12 cellular contexts compared by ENCODE assay signal in genomic region chr17:8420041-8420934, GRCh38. TPM values are rescaled to one million over a fixed set of nuclear protein-coding genes. Genes with fewer than 3 reads are reported as not detected.
DNase-seq lines count a peak whose midpoint lies in the region; ATAC-seq and TF ChIP-seq lines count a peak whose summit lies in the region.
"Had no signal": no experiment of that assay in that cellular context is flagged by ENCODE, and none has a peak within 500 bp of the region (broad histone marks: within the 10 kb centered on the region; RNA-seq: fewer than 3 reads in every experiment).

No MANE protein-coding gene starts in this region.

- H3K4me1 ChIP-seq in liver (ENCODE audit: control insufficient read depth in 4 of 4, insufficient read depth in 4 of 4, low read length in 3 of 4) (peaks cover 5 to 45% (median 39%) of the 10 kb centered on the region in 4 donors), vagina (peaks cover 9% of the 10 kb centered on the region)

- TF ChIP-seq RAD21 in liver (IDR thresholded peaks at IDR 0.05), result peak; percentile 62 to 63

- H3K27me3 ChIP-seq in liver (ENCODE audit: control insufficient read depth in 4 of 4, insufficient read depth in 4 of 4, low read length in 3 of 4) (no peaks in the 10 kb centered on the region), vagina (no peaks in the 10 kb centered on the region)
- H3K27me3 ChIP-seq: tibial nerve had no signal

- H3K36me3 ChIP-seq in liver (ENCODE audit: control insufficient read depth in 4 of 4, insufficient read depth in 3 of 4, low read depth in 1 of 4, low read length in 3 of 4), result no peaks in the 10 kb centered on the region
- no peaks in the 10 kb centered on the region for H3K36me3 ChIP-seq in vagina
- H3K36me3 ChIP-seq: tibial nerve had no signal

- TF ChIP-seq POLR2A in vagina (IDR thresholded peaks at IDR 0.05), result no peak

- no peak for ATAC-seq in GM19467 (IDR thresholded peaks at IDR 0.05; ENCODE audit: unreplicated experiment)

- intact Hi-C loops in vagina (cut with DNase I), result no loop called here

- H3K9ac ChIP-seq in liver (ENCODE audit: low read depth in 1 of 2, low read length in 2 of 2), result peak overlapping the region in 1 of 2 donors; percentile 65

- WGBS in liver, result 6% methylated on average over 5 of the region's 5 CpGs

- H3K27ac ChIP-seq in caudate nucleus (ENCODE audit: low read depth, low read length) (peak overlapping the region; percentile 24), liver (ENCODE audit: low read depth in 1 of 2, low read length in 2 of 2) (peak overlapping the region; percentile 70 to 88), vagina (peak overlapping the region; percentile 52)

- DNase-seq in SKM-1 treated with dmso at 0.1 percent for 144 hours (lab: John Stamatoyannopoulos, UW; ENCODE audit: unreplicated experiment), result peak; percentile 6
- no peak for DNase-seq in SKM-1 (lab: John Stamatoyannopoulos, UW; ENCODE audit: unreplicated experiment)
- peak in 11 of 61 donors; percentile 1 to 63 (median 8) for DNase-seq in caudate nucleus (lab: John Stamatoyannopoulos, UW)
- DNase-seq in vagina (ENCODE audit: extremely low spot score in 2 of 2), result no peak
- no peak for DNase-seq in NCI-H1417 (lab: John Stamatoyannopoulos, UW)
- DNase-seq in activated effector memory CD4-positive, alpha-beta T cell treated with anti-CD3 and anti-CD28 coated beads, Interleukin-2, amount 50 U/mL, for 16 hours, result no peak
- DNase-seq: activated B cell treated with CpG ODN at 0.5 μM for 24 hours, dorsolateral prefrontal cortex had no signal

- H3K4me3 ChIP-seq in liver (ENCODE audit: low read depth in 1 of 3, low read length in 3 of 3) (no peak overlapping the region), vagina (no peak overlapping the region)
- H3K4me3 ChIP-seq: dorsolateral prefrontal cortex, tibial nerve had no signal

- no peak for TF ChIP-seq CTCF in liver (IDR thresholded peaks at IDR 0.05; ENCODE audit: low read depth, low read length, missing input control)
- no peak for TF ChIP-seq CTCF in vagina (IDR thresholded peaks at IDR 0.05)

- H3K9me3 ChIP-seq in liver (ENCODE audit: control insufficient read depth in 4 of 4, low read length in 3 of 4) (no peaks in the 10 kb centered on the region), vagina (no peaks in the 10 kb centered on the region)
- H3K9me3 ChIP-seq: tibial nerve had no signal

TF ChIP-seq in liver, 16 proteins besides CTCF, POLR2A, EP300 and RAD21:
- TF ChIP-seq NR2F2 (IDR thresholded peaks at IDR 0.05) (peak; percentile 100), EGR1 (IDR thresholded peaks at IDR 0.05; ENCODE audit: low read depth in 2 of 2) (peak in 1 of 2 donors; percentile 87), YY1 (IDR thresholded peaks at IDR 0.05) (peak; percentile 88), HNF4G (IDR thresholded peaks at IDR 0.05) (peak; percentile 98), FOXA2 (IDR thresholded peaks at IDR 0.05) (peak; percentile 96), REST (IDR thresholded peaks at IDR 0.05) (peak; percentile 83), HNF4A (conservative IDR thresholded peaks at IDR 0.05) (peak; percentile 99), SP1 (IDR thresholded peaks at IDR 0.05) (peak; percentile 93), GABPA (IDR thresholded peaks at IDR 0.05 in 1 of 2, conservative IDR thresholded peaks at IDR 0.05 in 1 of 2) (peak in 1 of 2 donors; percentile 69), JUND (IDR thresholded peaks at IDR 0.05) (peak; percentile 95 to 98), ZBTB33 (IDR thresholded peaks at IDR 0.05) (peak; percentile 94), ATF3 (IDR thresholded peaks at IDR 0.05) (peak; percentile 96), FOXA1 (IDR thresholded peaks at IDR 0.05) (peak; percentile 96), TAF1 (conservative IDR thresholded peaks at IDR 0.05) (no peak), MAX (IDR thresholded peaks at IDR 0.05) (peak; percentile 97), RXRA (IDR thresholded peaks at IDR 0.05) (peak; percentile 99)

RNA-seq across cellular contexts. Expression of gene NDEL1, which starts 15.4 kb away (rescaled TPM):
- total RNA-seq in liver (10 to 100 TPM; 49.1 to 52.3 TPM), vagina (66.5 TPM)
- 10 to 100 TPM; 15.3 to 21.7 TPM for polyA plus RNA-seq in liver

RNA-seq across cellular contexts. Expression of gene RNF222, which starts 22.7 kb away (rescaled TPM):
- total RNA-seq in liver (not detected), vagina (2.5 TPM)
- not detected for polyA plus RNA-seq in liver
- total RNA-seq: activated B cell treated with CpG ODN at 0.5 μM for 24 hours had no signal
- polyA plus RNA-seq: AG04450 had no signal

RNA-seq across cellular contexts. Expression of gene RPL26, which starts 37.3 kb away (rescaled TPM):
- total RNA-seq in liver (1,000 to 10,000 TPM in 1 of 2 donors, 100 to 1,000 TPM in 1; 989 to 1,192 TPM), vagina (3,493 TPM)
- 1,000 to 10,000 TPM in 1 of 2 donors, 100 to 1,000 TPM in 1; 309 to 1,118 TPM for polyA plus RNA-seq in liver

Comparison
In these comparisons a context has a peak if more than half of its experiments do, and no peak if none do; other contexts are left out.
1. H3K27ac ChIP-seq: peak in every context shown above with its lines; median percentile 79 in liver; 52 in vagina; 24 in caudate nucleus.